ENCODE assay signal across 15 cellular contexts in genomic region chr5:151678713-151679112, GRCh38. TPM values are rescaled to one million over a fixed set of nuclear protein-coding genes. Genes with fewer than 3 reads are reported as not detected.
DNase-seq lines count a peak whose midpoint lies in the region; ATAC-seq and TF ChIP-seq lines count a peak whose summit lies in the region.
"Had no signal": no experiment of that assay in that cellular context is flagged by ENCODE, and none has a peak within 500 bp of the region (broad histone marks: within the 10 kb centered on the region; RNA-seq: fewer than 3 reads in every experiment).

No MANE protein-coding gene starts in this region.

- no peaks in the 10 kb centered on the region for H3K27me3 ChIP-seq in colonic mucosa
- no peaks in the 10 kb centered on the region for H3K27me3 ChIP-seq in subcutaneous abdominal adipose tissue (ENCODE audit: control insufficient read depth in 5 of 5, insufficient read depth in 4 of 5, low read length in 5 of 5)

- TF ChIP-seq CTCF in colonic mucosa (IDR thresholded peaks at IDR 0.05): no peak

- no peaks in the 10 kb centered on the region for H3K4me1 ChIP-seq in colonic mucosa
- H3K4me1 ChIP-seq in mesodermal cell (ENCODE audit: control insufficient read depth, insufficient read depth, low read length, poor library complexity, severe bottlenecking): peaks cover 92% of the 10 kb centered on the region
- peaks cover 37 to 100% (median 100%) of the 10 kb centered on the region in 5 donors for H3K4me1 ChIP-seq in subcutaneous abdominal adipose tissue (ENCODE audit: control insufficient read depth in 5 of 5, insufficient read depth in 5 of 5, low read length in 5 of 5)

- no peaks in the 10 kb centered on the region for H3K9me3 ChIP-seq in colonic mucosa
- H3K9me3 ChIP-seq in mesodermal cell (ENCODE audit: control insufficient read depth, low read length): no peaks in the 10 kb centered on the region
- no peaks in the 10 kb centered on the region for H3K9me3 ChIP-seq in subcutaneous abdominal adipose tissue (ENCODE audit: control insufficient read depth in 5 of 5, low read length in 5 of 5)

- H3K27ac ChIP-seq in colonic mucosa (peak overlapping the region; percentile 39), mesodermal cell (ENCODE audit: low read depth, low read length, severe bottlenecking) (peak overlapping the region; percentile 88), subcutaneous abdominal adipose tissue (ENCODE audit: low read depth, low read length) (peak overlapping the region; percentile 99)

- H3K36me3 ChIP-seq in colonic mucosa: no peaks in the 10 kb centered on the region
- peaks cover 91% of the 10 kb centered on the region for H3K36me3 ChIP-seq in mesodermal cell (ENCODE audit: control insufficient read depth, insufficient read depth, low read length)
- peaks cover 8 to 66% (median 36%) of the 10 kb centered on the region in 5 donors for H3K36me3 ChIP-seq in subcutaneous abdominal adipose tissue (ENCODE audit: control insufficient read depth in 5 of 5, insufficient read depth in 5 of 5, low read length in 5 of 5)

- no peak overlapping the region for H3K4me3 ChIP-seq in colonic mucosa
- H3K4me3 ChIP-seq in mesodermal cell (ENCODE audit: extremely low read depth, insufficient read depth, low read length, poor library complexity, severe bottlenecking): no peak overlapping the region
- peak overlapping the region in 4 of 5 donors; percentile 24 to 54 (median 33) for H3K4me3 ChIP-seq in subcutaneous abdominal adipose tissue (ENCODE audit: low read depth in 1 of 5, low read length in 5 of 5)

- intact Hi-C loops in colonic mucosa (cut with DNase I): no loop called here

- ATAC-seq in HG03469 (IDR thresholded peaks at IDR 0.05; ENCODE audit: unreplicated experiment) (no peak), GM19351 (IDR thresholded peaks at IDR 0.05; ENCODE audit: unreplicated experiment) (no peak)
- ATAC-seq: T-helper 17 cell had no signal

- peak; percentile 38 for DNase-seq in EH (ENCODE audit: low read depth)
- no peak for DNase-seq in colonic mucosa
- no peak for DNase-seq in DMS 273 treated with DMSO at 0.1 percent for 48 hours (lab: John Stamatoyannopoulos, UW)
- DNase-seq in kidney tubule cell (ENCODE audit: low spot score): no peak
- DNase-seq: activated CD4-positive, alpha-beta memory T cell treated with anti-CD3 and anti-CD28 coated beads, Interleukin-2, amount 10 ng/mL, durations not matched to agents 7 days and 5 days; activated naive CD4-positive, alpha-beta T cell treated with Interleukin-2 at 50 U/mL for 16 hours; CD4-positive, CD25-positive, alpha-beta regulatory T cell; cortex of kidney; GF-D8; mammary epithelial cell; T-helper 17 cell had no signal

- WGBS in mesodermal cell (ENCODE audit: insufficient coverage in 2 of 2), 2 experiments: 88 to 100% methylated on average over 1 of the region's 5 CpGs

- H3K9ac ChIP-seq in colonic mucosa (ENCODE audit: low read depth in 2 of 2, low read length in 2 of 2): peak overlapping the region in 1 of 2 donors; percentile 29
- H3K9ac ChIP-seq in subcutaneous abdominal adipose tissue (ENCODE audit: low read length in 5 of 5): peak overlapping the region in 4 of 5 donors; percentile 7 to 48 (median 30)

RNA-seq across cellular contexts. Expression of gene SPARC, which starts 8.0 kb away (rescaled TPM):
- total RNA-seq in colonic mucosa: 100 to 1,000 TPM; 107 to 258 TPM
- 2,112 TPM for polyA plus RNA-seq in mesodermal cell (2013, experiment 1 of 2)
- 2,024 TPM for polyA plus RNA-seq in mesodermal cell (2013, experiment 2 of 2)
- polyA plus RNA-seq: CD4-positive, CD25-positive, alpha-beta regulatory T cell had no signal

Comparison
In these comparisons a context has a peak if more than half of its experiments do, and no peak if none do; other contexts are left out.
1. H3K27ac ChIP-seq: peak in every context shown above with its lines; median percentile 99 in subcutaneous abdominal adipose tissue; 88 in mesodermal cell; 39 in colonic mucosa.
2. H3K4me3 ChIP-seq: peak in subcutaneous abdominal adipose tissue (4 of 5); none in colonic mucosa (single experiment) and mesodermal cell (single experiment).